Comparison of ENCODE assay signal across 21 cellular contexts in the genomic region with DNA sequence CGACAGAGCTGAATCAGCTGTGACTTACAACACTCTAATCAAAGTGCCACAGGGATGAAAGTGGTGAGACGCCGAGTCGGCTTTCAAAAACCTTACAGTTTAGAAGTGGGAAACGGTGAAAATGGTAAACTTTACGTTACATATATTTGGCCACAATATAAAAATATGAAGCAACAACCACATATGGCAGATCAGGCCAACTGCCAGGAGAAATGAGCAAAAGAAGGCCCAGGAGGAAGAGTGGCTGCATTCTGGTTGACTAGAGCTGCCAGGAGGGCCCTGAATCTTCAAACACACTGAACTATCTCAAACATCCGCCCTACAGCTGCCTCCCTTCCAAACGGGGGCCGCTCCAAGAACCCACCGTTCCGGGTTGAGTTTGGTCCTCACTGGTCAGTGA. TPM values are rescaled to one million over a fixed set of nuclear protein-coding genes. Genes with fewer than 3 reads are reported as not detected.
A peak's percentile ranks its signal among the peaks of the same experiment; 100 is the strongest.
DNase-seq lines count a peak whose midpoint lies in the region; ATAC-seq, FAIRE-seq and TF ChIP-seq lines count a peak whose summit lies in the region.
"Had no signal": no experiment of that assay in that cellular context is flagged by ENCODE, and none has a peak within 500 bp of the region (broad histone marks: within the 10 kb centered on the region; RNA-seq: fewer than 3 reads in every experiment).

No MANE protein-coding gene starts in this region.

- TF ChIP-seq POLR2A in H1 (IDR thresholded peaks at IDR 0.05; ENCODE audit: control extremely low read depth in 1 of 2, low read depth in 2 of 2, low read length in 2 of 2) = no peak
- no peak for TF ChIP-seq POLR2A in gastrocnemius medialis (IDR thresholded peaks at IDR 0.05)

- no peak for TF ChIP-seq RAD21 in H1 (IDR thresholded peaks at IDR 0.05 in 1 of 2, conservative IDR thresholded peaks at IDR 0.05 in 1 of 2; ENCODE audit: low read depth in 2 of 2, low read length in 2 of 2)

- no peak overlapping the region for H3K4ac ChIP-seq in H1 (replicated peaks; ENCODE audit: insufficient read length, low read depth, low read length)

- no peaks in the 10 kb centered on the region; the same call in 1 of the 2 replicates for H3K36me3 ChIP-seq in Caco-2 (ENCODE audit: control insufficient read depth, insufficient read depth, low read length)
- no peaks in the 10 kb centered on the region for H3K36me3 ChIP-seq in H1 (ENCODE audit: control insufficient read depth in 2 of 4, insufficient read depth in 4 of 4, low read length in 3 of 4)
- no peaks in the 10 kb centered on the region for H3K36me3 ChIP-seq in gastrocnemius medialis

- H3K4me3 ChIP-seq in Caco-2 (ENCODE audit: low read depth, low read length) (no peak overlapping the region), H1 (ENCODE audit: extremely low read depth in 1 of 4, insufficient read depth in 2 of 4, low read depth in 3 of 4, low read length in 4 of 4) (no peak overlapping the region), gastrocnemius medialis (no peak overlapping the region)
- H3K4me3 ChIP-seq: A549 had no signal

- H4K20me1 ChIP-seq in H1 (replicated peaks in 1 of 2; ENCODE audit: control insufficient read depth in 1 of 2, insufficient read depth in 2 of 2, low read length in 2 of 2) = peaks cover 0 to 7% of the 10 kb centered on the region in 2 experiments

- peak overlapping the region; percentile 45 for H3K27ac Mint-ChIP-seq in Caco-2 (ENCODE audit: unreplicated experiment)
- H3K27ac Mint-ChIP-seq: CD4-positive, alpha-beta T cell; IgD-negative memory B cell had no signal

- H3K23ac ChIP-seq in H1 (ENCODE audit: insufficient read length) = no peak overlapping the region

- no TSS peak for BruUV-seq in Caco-2 (replicated peaks; lab: Mats Ljungman, UMichigan)

- H3K79me1 ChIP-seq in H1 (ENCODE audit: low read depth, low read length) = peaks cover 10% of the 10 kb centered on the region

- no peak overlapping the region for H3K14ac ChIP-seq in H1 (ENCODE audit: insufficient read length)

- H3K79me2 ChIP-seq in H1 (ENCODE audit: control insufficient read depth in 1 of 2, insufficient read depth in 2 of 2, low read length in 2 of 2) = peaks cover 0 to 55% of the 10 kb centered on the region in 2 experiments; a peak in 2 of 4 replicates

- no peak overlapping the region for H2BK20ac ChIP-seq in H1 (ENCODE audit: low read length)

- no peak overlapping the region for H2AK5ac ChIP-seq in H1 (ENCODE audit: low read depth, low read length)

- H3K23me2 ChIP-seq in H1 (ENCODE audit: low read depth, low read length) = no peaks in the 10 kb centered on the region

- no peak overlapping the region for H3K27ac ChIP-seq in H1 (ENCODE audit: low read depth, low read length)
- peak overlapping the region in 3 of 4 donors; percentile 41 to 77 (median 58) for H3K27ac ChIP-seq in gastrocnemius medialis
- H3K27ac ChIP-seq: A549 had no signal

- POLR2A ChIA-PET in Caco-2 (lab: Charles Lee) (no interaction called here), H1 (lab: Charles Lee; ENCODE audit: partially characterized antibody) (interaction anchor here (1.5 kb wide), 1 partner anchor 12 kb away, joined by 3 read pairs; no protein-coding TSS in a partner anchor)

- no peak overlapping the region for H2AFZ ChIP-seq in H1 (ENCODE audit: low read length)

- H3K9ac ChIP-seq in H1 (replicated peaks in 1 of 4; ENCODE audit: extremely low read depth in 1 of 4, low read depth in 3 of 4, low read length in 3 of 4) = no peak overlapping the region

- no peak overlapping the region for H3K4me3 Mint-ChIP-seq in Caco-2 (ENCODE audit: unreplicated experiment)
- H3K4me3 Mint-ChIP-seq: CD4-positive, alpha-beta T cell; IgD-negative memory B cell had no signal

- H3K18ac ChIP-seq in H1 (ENCODE audit: extremely low read depth, low read length) = no peak overlapping the region

- H3K4me1 ChIP-seq in Caco-2 = no peaks in the 10 kb centered on the region
- H3K4me1 ChIP-seq in H1 (replicated peaks in 1 of 4; ENCODE audit: control insufficient read depth in 3 of 4, insufficient read depth in 4 of 4, low read length in 3 of 4) = peaks cover 0 to 3% (median 0%) of the 10 kb centered on the region in 4 experiments; a peak in 3 of 7 replicates
- H3K4me1 ChIP-seq in gastrocnemius medialis = peaks cover 20 to 56% of the 10 kb centered on the region in 2 donors
- H3K4me1 ChIP-seq: A549 had no signal

- H4K8ac ChIP-seq in H1 (ENCODE audit: extremely low read depth, insufficient read depth, low read length) = peak overlapping the region; percentile 3; the same call in 1 of the 2 replicates

- no peak for FAIRE-seq in H1 (lab: Jason Lieb, UNC)
- FAIRE-seq: A549, G401.6, GM12892, H54 had no signal

- in situ Hi-C loops in gastrocnemius medialis (cut with MboI; ENCODE audit: low sequenced_read_pairs in 4 of 4) = no loop called here

- CTCF ChIA-PET in Caco-2 (lab: Charles Lee) = no interaction called here
- CTCF ChIA-PET in H1 (lab: Charles Lee; ENCODE audit: partially characterized antibody) = interaction anchor here (0.7 to 5.2 kb wide), 2 partner anchors 77 to 142 kb away, joined by 3 to 20 read pairs; a partner anchor contains a TSS

- no peak for TF ChIP-seq EP300 in H1 (IDR thresholded peaks at IDR 0.05; ENCODE audit: borderline replicate concordance in 1 of 2, low read depth in 2 of 2, low read length in 2 of 2)

- H2BK15ac ChIP-seq in H1 (ENCODE audit: low read length) = no peak overlapping the region

- no peak overlapping the region for H4K5ac ChIP-seq in H1 (ENCODE audit: insufficient read length, low read depth, low read length)

- H2BK120ac ChIP-seq in H1 (replicated peaks; ENCODE audit: low read depth, low read length) = no peak overlapping the region

- H2BK5ac ChIP-seq in H1 (ENCODE audit: low read depth, low read length) = no peak overlapping the region

- H3K9me3 Mint-ChIP-seq in Caco-2 (ENCODE audit: unreplicated experiment) = peaks cover 12% of the 10 kb centered on the region
- H3K9me3 Mint-ChIP-seq: CD4-positive, alpha-beta T cell; IgD-negative memory B cell had no signal

- H3K4me2 ChIP-seq in H1 (ENCODE audit: insufficient read depth in 1 of 2, low read depth in 2 of 2, low read length in 2 of 2) = no peak overlapping the region
- H3K4me2 ChIP-seq: A549 had no signal

- H3K9me3 ChIP-seq in Caco-2 (no peaks in the 10 kb centered on the region; the same call in 1 of the 2 replicates), H1 (ENCODE audit: insufficient read depth in 2 of 2, low read depth in 1 of 2, low read length in 1 of 2) (peaks cover 0 to 5% of the 10 kb centered on the region in 2 experiments; a peak in 1 of 4 replicates), gastrocnemius medialis (no peaks in the 10 kb centered on the region)
- H3K9me3 ChIP-seq: A549 had no signal

- no peak for DNase-seq in Caco-2
- no peak for DNase-seq in H1 (ENCODE audit: low read depth in 1 of 2, low spot score in 2 of 2)
- DNase-seq in fibroblast of peridontal ligament (ENCODE audit: extremely low read depth) = peak; percentile 36
- DNase-seq in gastrocnemius medialis = no peak
- no peak for DNase-seq in NCI-H510A (lab: John Stamatoyannopoulos, UW)
- no peak for DNase-seq in cerebellum (ENCODE audit: low spot score)
- no peak for DNase-seq in OCI-M2 (lab: John Stamatoyannopoulos, UW; ENCODE audit: unreplicated experiment)
- DNase-seq in DMS114 treated with DMSO at 0.1 percent for 48 hours (lab: John Stamatoyannopoulos, UW; ENCODE audit: unreplicated experiment) = no peak
- DNase-seq: AML-193; C1 segment of cervical spinal cord; CD4-positive, alpha-beta T cell; DMS153; DMS79 treated with DMSO at 0.1 percent for 48 hours; EL; KG1 had no signal

- intact Hi-C loops in Caco-2 (cut with micrococcal nuclease; ENCODE audit: unreplicated experiment) = no loop called here
- intact Hi-C loops in gastrocnemius medialis (cut with DNase I; ENCODE audit: low total_unique reads) = no loop called here

- no peaks in the 10 kb centered on the region for H3K4me1 Mint-ChIP-seq in Caco-2 (ENCODE audit: low read depth, unreplicated experiment)

- H3K56ac ChIP-seq in H1 (replicated peaks; ENCODE audit: insufficient read length, low read depth, low read length) = no peak overlapping the region

- H3K27me3 ChIP-seq in Caco-2 (replicated peaks; ENCODE audit: control insufficient read depth, insufficient read depth, low read length) = no peaks in the 10 kb centered on the region
- H3K27me3 ChIP-seq in H1 (replicated peaks in 1 of 4; ENCODE audit: control insufficient read depth in 3 of 4, extremely low read depth in 1 of 4, insufficient read depth in 3 of 4, low read length in 3 of 4) = no peaks in the 10 kb centered on the region
- H3K27me3 ChIP-seq in gastrocnemius medialis = no peaks in the 10 kb centered on the region

- peaks cover 90% of the 10 kb centered on the region for H3K36me3 Mint-ChIP-seq in Caco-2 (ENCODE audit: insufficient read depth, unreplicated experiment)
- H3K36me3 Mint-ChIP-seq: IgD-negative memory B cell had no signal

- no peak overlapping the region for H2BK12ac ChIP-seq in H1 (ENCODE audit: low read depth, low read length)

- no peak overlapping the region for H4K91ac ChIP-seq in H1 (replicated peaks; ENCODE audit: insufficient read length, low read length)

- WGBS in H1 (ENCODE audit: extremely low coverage in 1 of 2, insufficient coverage in 1 of 2, insufficient read length in 1 of 2, insufficient replicate concordance in 2 of 2, low coverage in 1 of 2, low lambda C conversion rate in 2 of 2, missing lambda C conversion rate in 1 of 2), 2 experiments = 95% methylated on average over 11 of the region's 11 CpGs; no CpG with 5 or more reads in 1 of the 2 experiments

- no peak for ATAC-seq in gastrocnemius medialis
- ATAC-seq: A549, HCT116 had no signal

- no peaks in the 10 kb centered on the region for H3K27me3 Mint-ChIP-seq in Caco-2 (ENCODE audit: insufficient read depth, unreplicated experiment)

- TF ChIP-seq CTCF in Caco-2 (IDR thresholded peaks at IDR 0.05; ENCODE audit: insufficient read depth in 1 of 2, low read depth in 1 of 2, low read length in 1 of 2, severe bottlenecking in 1 of 2, unreplicated experiment in 1 of 2) (no peak), H1 (IDR thresholded peaks at IDR 0.05; ENCODE audit: control extremely low read depth in 1 of 3, insufficient read depth in 1 of 3, low read depth in 1 of 3, low read length in 3 of 3) (no peak), gastrocnemius medialis (IDR thresholded peaks at IDR 0.05 in 4 of 5, conservative IDR thresholded peaks at IDR 0.05 in 1 of 5) (no peak)

RNA-seq across cellular contexts. Expression of a gene that starts 56.3 kb away (rescaled TPM):
- total RNA-seq in Caco-2 (2022) (11.0 and 14.1 TPM in 2 replicates), gastrocnemius medialis (10 to 100 TPM; 24.2 to 58.2 (median 33.0) TPM), cerebellum (14.2 TPM)
- 20.8 and 22.3 TPM in 2 replicates for total RNA-seq in H1 (2021; fragmentation: NEBNext Ultra II Directional; extraction: Animal tissue kit (Norgen Biotek cat#: 25700))
- polyA plus RNA-seq in H1 (2011; rRNA removed) = 10.1 and 10.7 TPM in 2 replicates
- 19.0 TPM for polyA plus RNA-seq in H1 (2011; cell fraction: cytosol; rRNA removed)
- 10.9 TPM for polyA plus RNA-seq in H1 (2011; cell fraction: nucleus; rRNA removed)
- polyA plus RNA-seq in H1 (2012, experiment 1 of 2) = 15.8 to 20.2 TPM (median 16.4 TPM) in 4 replicates
- 14.2 TPM for polyA plus RNA-seq in H1 (2012, experiment 2 of 2)
- polyA plus RNA-seq in H1 (2013, experiment 1 of 2) = 12.4 TPM
- polyA plus RNA-seq in H1 (2013, experiment 2 of 2) = 12.6 TPM
- polyA minus RNA-seq in H1 (2011; rRNA and poly(A)+ RNA removed) = 11.5 and 14.0 TPM in 2 replicates
- 14.1 TPM for polyA minus RNA-seq in H1 (2011; cell fraction: cytosol; rRNA and poly(A)+ RNA removed)
- 35.0 TPM for polyA minus RNA-seq in H1 (2011; cell fraction: nucleus; rRNA and poly(A)+ RNA removed)

RNA-seq across cellular contexts. Expression of a gene that starts 56.4 kb away (rescaled TPM):
- 69.7 and 74.0 TPM in 2 replicates for total RNA-seq in Caco-2 (2022)
- total RNA-seq in H1 (2021; fragmentation: NEBNext Ultra II Directional; extraction: Animal tissue kit (Norgen Biotek cat#: 25700)) = 81.3 and 85.3 TPM in 2 replicates
- 24.5 and 36.8 TPM in 2 replicates for polyA plus RNA-seq in H1 (2011; rRNA removed)
- 55.4 TPM for polyA plus RNA-seq in H1 (2011; cell fraction: cytosol; rRNA removed)
- polyA plus RNA-seq in H1 (2011; cell fraction: nucleus; rRNA removed) = 12.7 TPM
- polyA plus RNA-seq in H1 (2012, experiment 1 of 2) = 87.7 to 101 TPM (median 89.9 TPM) in 4 replicates
- polyA plus RNA-seq in H1 (2012, experiment 2 of 2) = 44.3 TPM
- 38.2 TPM for polyA plus RNA-seq in H1 (2013, experiment 1 of 2)
- 38.0 TPM for polyA plus RNA-seq in H1 (2013, experiment 2 of 2)
- polyA minus RNA-seq in H1 (2011; rRNA and poly(A)+ RNA removed) = 23.8 and 24.3 TPM in 2 replicates
- 19.1 TPM for polyA minus RNA-seq in H1 (2011; cell fraction: cytosol; rRNA and poly(A)+ RNA removed)
- polyA minus RNA-seq in H1 (2011; cell fraction: nucleus; rRNA and poly(A)+ RNA removed) = 15.5 TPM
- total RNA-seq in gastrocnemius medialis = 10 to 100 TPM; 17.6 to 38.1 (median 22.8) TPM
- total RNA-seq in cerebellum = 38.2 TPM
